Comparison of ENCODE assay signal across 8 cellular contexts in genomic region chr16:75263963-75264445, GRCh38. TPM values are rescaled to one million over a fixed set of nuclear protein-coding genes. Genes with fewer than 3 reads are reported as not detected.
A peak's percentile ranks its signal among the peaks of the same experiment; 100 is the strongest.
DNase-seq lines count a peak whose midpoint lies in the region; ATAC-seq, FAIRE-seq and TF ChIP-seq lines count a peak whose summit lies in the region.

No MANE protein-coding gene starts in this region.

- peak; percentile 23 for ATAC-seq in Right ventricle myocardium inferior
- no peak for ATAC-seq in mucosa of descending colon
- ATAC-seq in left colon = no peak
- ATAC-seq in HG02973 (IDR thresholded peaks at IDR 0.05; ENCODE audit: unreplicated experiment) = no peak

- H3K4me1 ChIP-seq in mucosa of descending colon (ENCODE audit: low read depth) = peaks cover 54% of the 10 kb centered on the region

- no peak overlapping the region for H3K4me3 ChIP-seq in mucosa of descending colon

- no peak for TF ChIP-seq CTCF in mesothelial cell of epicardium (IDR thresholded peaks at IDR 0.05; ENCODE audit: unreplicated experiment)
- TF ChIP-seq CTCF in mucosa of descending colon (IDR thresholded peaks at IDR 0.05) = no peak

- no peaks in the 10 kb centered on the region for H3K9me3 Mint-ChIP-seq in mesothelial cell of epicardium

- no peak for FAIRE-seq in H54 (lab: Jason Lieb, UNC)

- H3K27me3 Mint-ChIP-seq in mesothelial cell of epicardium (ENCODE audit: low read depth) = no peaks in the 10 kb centered on the region

- TF ChIP-seq POLR2A in H54 (IDR thresholded peaks at IDR 0.05; ENCODE audit: low read depth, low read length) = no peak

- peaks cover 41% of the 10 kb centered on the region for H3K4me1 Mint-ChIP-seq in mesothelial cell of epicardium

- no peak for DNase-seq in Right ventricle myocardium inferior (ENCODE audit: missing footprints)
- no peak for DNase-seq in cardiac septum (ENCODE audit: low spot score)
- DNase-seq in mesothelial cell of epicardium (ENCODE audit: low spot score in 2 of 2, unreplicated experiment in 2 of 2) = no peak
- no peak for DNase-seq in mucosa of descending colon
- no peak for DNase-seq in left colon
- no peak for DNase-seq in H54 (ENCODE audit: insufficient read length, low spot score)

- H3K36me3 ChIP-seq in mucosa of descending colon (ENCODE audit: low read depth) = no peaks in the 10 kb centered on the region

- H3K36me3 Mint-ChIP-seq in mesothelial cell of epicardium = no peaks in the 10 kb centered on the region

- peak overlapping the region; percentile 81 for H3K4me3 Mint-ChIP-seq in mesothelial cell of epicardium

- H3K27ac Mint-ChIP-seq in mesothelial cell of epicardium = peak overlapping the region; percentile 92

- intact Hi-C loops in Right ventricle myocardium inferior (cut with DNase I) = loop anchor here (2.0 kb wide), 2 partner anchors 13 to 25 kb away; partner anchors contain the start of gene BCAR1
- intact Hi-C loops in cardiac septum (cut with DNase I) = loop anchor here (2.0 kb wide), 1 partner anchor 13 kb away; the partner anchor contains the start of gene BCAR1
- intact Hi-C loops in mucosa of descending colon (cut with DNase I, micrococcal nuclease) = no loop called here
- intact Hi-C loops in left colon (cut with DNase I, micrococcal nuclease) = no loop called here

- peak overlapping the region; percentile 88 for H3K27ac ChIP-seq in cingulate gyrus (ENCODE audit: low read depth, low read length)

- H3K9me3 ChIP-seq in mucosa of descending colon = no peaks in the 10 kb centered on the region

RNA-seq across cellular contexts. Expression of gene BCAR1, which starts 12.6 kb away (rescaled TPM):
- total RNA-seq in Right ventricle myocardium inferior = 76.7 TPM
- 80.3 TPM for total RNA-seq in cardiac septum
- total RNA-seq in mesothelial cell of epicardium = 87.3 to 95.9 TPM (median 95.1 TPM) in 3 replicates
- total RNA-seq in mucosa of descending colon = 100 to 1,000 TPM; 100 to 134 (median 116) TPM
- 100 to 1,000 TPM; 139 to 145 TPM for total RNA-seq in left colon

RNA-seq across cellular contexts. Expression of gene CTRB1, which starts 45.2 kb away (rescaled TPM):
- total RNA-seq in Right ventricle myocardium inferior (not detected), cardiac septum (not detected), mesothelial cell of epicardium (not detected in 3 replicates), mucosa of descending colon (under 1 TPM in 2 of 3 donors, not detected in 1; 0.67 to 0.76 TPM), left colon (1 to 10 TPM in 1 of 2 donors, not detected in 1; 2.4 TPM)

RNA-seq across cellular contexts. Expression of gene CTRB2, which starts 57.0 kb away (rescaled TPM):
- total RNA-seq in Right ventricle myocardium inferior (not detected), cardiac septum (not detected), mesothelial cell of epicardium (not detected in 3 replicates), mucosa of descending colon (not detected), left colon (1 to 10 TPM in 1 of 2 donors, not detected in 1; 6.1 TPM)

Comparison
In these comparisons a context has a peak if more than half of its experiments do, and no peak if none do; other contexts are left out.
1. intact Hi-C loops: an anchor here in Right ventricle myocardium inferior (2.0 kb wide) and cardiac septum (2.0 kb wide); none called in mucosa of descending colon and left colon.